Comparison of ENCODE assay signal across 9 cellular contexts in the genomic region with DNA sequence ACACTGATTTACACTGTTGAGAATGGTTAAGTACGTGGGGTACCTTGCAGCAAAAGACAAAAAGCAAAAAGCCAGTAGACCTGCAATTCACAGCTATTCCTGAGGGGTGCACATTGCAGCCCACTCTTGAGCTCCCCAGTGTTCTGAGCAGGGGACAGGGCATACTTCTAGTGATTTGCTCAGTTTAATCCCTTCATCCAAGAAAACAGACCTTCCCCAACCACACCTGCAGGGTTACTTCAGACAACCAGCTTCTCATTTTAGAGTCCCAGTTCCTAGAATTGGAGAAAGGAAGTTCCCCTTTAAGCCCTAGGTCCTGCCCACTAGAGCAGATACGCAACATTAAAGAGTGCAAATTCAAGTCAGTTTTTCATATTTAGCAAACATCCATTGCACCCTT. TPM values are rescaled to one million over a fixed set of nuclear protein-coding genes. Genes with fewer than 3 reads are reported as not detected.
DNase-seq lines count a peak whose midpoint lies in the region; TF ChIP-seq lines count a peak whose summit lies in the region.
"Had no signal": no experiment of that assay in that cellular context is flagged by ENCODE, and none has a peak within 500 bp of the region (broad histone marks: within the 10 kb centered on the region; RNA-seq: fewer than 3 reads in every experiment).

No MANE protein-coding gene starts in this region.

- peak; percentile 11 for DNase-seq in NCI-H2171 treated with DMSO at 0.1 percent for 48 hours (lab: John Stamatoyannopoulos, UW)
- DNase-seq in NCI-H2171 (lab: John Stamatoyannopoulos, UW): no peak
- peak; percentile 49 for DNase-seq in Jurkat, Clone E6-1 (ENCODE audit: low read depth, low spot score)
- peak; percentile 27 for DNase-seq in retina
- DNase-seq in middle frontal gyrus (ENCODE audit: extremely low spot score, low spot score): no peak
- no peak for DNase-seq in epidermal melanocyte (ENCODE audit: insufficient read length, low spot score)
- DNase-seq in DMS153 treated with DMSO at 0.1 percent for 48 hours (lab: John Stamatoyannopoulos, UW; ENCODE audit: unreplicated experiment): no peak

- H3K27me3 Mint-ChIP-seq in brain: peaks cover 13% of the 10 kb centered on the region

- no peak overlapping the region for H3K4me3 ChIP-seq in Jurkat, Clone E6-1 (ENCODE audit: low read length)
- H3K4me3 ChIP-seq: lung had no signal

- H3K36me3 Mint-ChIP-seq in brain: no peaks in the 10 kb centered on the region

- peak overlapping the region in 4 of 5 experiments; percentile 39 to 98 (median 69) for H3K27ac Mint-ChIP-seq in brain

- H3K9me3 Mint-ChIP-seq in brain: no peaks in the 10 kb centered on the region

- peak overlapping the region; percentile 56 to 95 (median 92) for H3K4me3 Mint-ChIP-seq in brain

- TF ChIP-seq CTCF in brain (conservative IDR thresholded peaks at IDR 0.05): peak in 1 of 2 experiments; percentile 38

- peaks cover 33% of the 10 kb centered on the region for H3K4me1 Mint-ChIP-seq in brain

RNA-seq across cellular contexts. Expression of a gene that starts 3.6 kb away (rescaled TPM):
- polyA plus RNA-seq in Jurkat, Clone E6-1 (2012; ENCODE audit: insufficient read depth, insufficient read length): 70.4 TPM
- 107 TPM for polyA plus RNA-seq in brain (ENCODE audit: insufficient read depth, low read depth, low replicate concordance)

RNA-seq across cellular contexts. Expression of a gene that starts 39.2 kb away (rescaled TPM):
- polyA plus RNA-seq in Jurkat, Clone E6-1 (2012; ENCODE audit: insufficient read depth, insufficient read length): 12.0 TPM
- polyA plus RNA-seq in brain (ENCODE audit: insufficient read depth, low read depth, low replicate concordance): 14.9 TPM

RNA-seq across cellular contexts. Expression of a gene that starts 48.1 kb away (rescaled TPM):
- polyA plus RNA-seq in Jurkat, Clone E6-1 (2012; ENCODE audit: insufficient read depth, insufficient read length): 127 TPM
- polyA plus RNA-seq in brain (ENCODE audit: insufficient read depth, low read depth, low replicate concordance): 47.2 TPM

Comparison
In these comparisons a context has a peak if more than half of its experiments do, and no peak if none do; other contexts are left out.
1. DNase-seq: peak in NCI-H2171 treated with DMSO at 0.1 percent for 48 hours (single experiment), Jurkat, Clone E6-1 (single experiment) and retina (single experiment); none in NCI-H2171 (single experiment), middle frontal gyrus (single experiment), epidermal melanocyte (single experiment) and DMS153 treated with DMSO at 0.1 percent for 48 hours (single experiment).